Comparison of ENCODE assay signal across 8 cellular contexts in the genomic region with DNA sequence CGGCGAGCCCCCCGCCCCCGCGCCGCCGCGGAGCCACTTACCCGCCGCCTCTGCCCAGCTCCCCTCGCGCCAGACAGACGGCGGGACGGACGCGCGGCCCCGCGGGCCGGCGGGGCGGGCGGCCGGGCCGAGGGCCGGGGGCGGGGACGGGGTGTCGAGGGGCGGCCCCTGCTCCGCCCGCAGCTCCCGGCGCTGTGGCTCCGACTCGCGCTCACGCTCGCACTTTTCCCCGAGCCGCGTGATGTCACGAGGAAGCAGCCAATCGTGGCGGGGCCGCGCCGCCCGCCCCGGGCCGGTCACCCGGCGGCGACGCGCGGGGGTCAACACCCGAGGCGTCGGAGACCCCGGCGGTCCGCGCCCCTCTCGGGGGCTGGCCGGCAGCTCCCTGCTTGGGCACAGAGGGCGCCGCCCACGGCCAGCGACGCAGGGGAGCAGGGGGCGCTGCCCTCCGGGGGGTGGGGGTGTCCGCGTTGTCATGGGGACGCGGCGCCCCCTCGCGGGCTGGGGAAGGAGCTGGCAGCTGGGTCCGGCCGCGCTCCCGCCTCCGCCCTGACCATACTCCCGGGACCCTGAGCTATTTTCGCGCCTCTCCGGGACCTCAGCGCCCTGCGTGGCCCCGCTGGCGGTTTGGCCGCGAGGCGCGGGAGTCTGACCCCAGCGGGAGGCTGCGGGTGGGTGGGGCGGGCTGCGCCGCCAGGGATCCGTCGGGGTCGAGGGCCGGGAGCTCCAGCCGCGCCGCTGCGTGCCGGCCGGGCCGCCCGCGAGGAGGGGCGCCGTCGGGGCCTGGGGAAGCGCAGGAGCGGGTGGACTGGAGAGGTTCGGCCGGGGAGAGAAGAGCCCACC. TPM values are rescaled to one million over a fixed set of nuclear protein-coding genes. Genes with fewer than 3 reads are reported as not detected.
A peak's percentile ranks its signal among the peaks of the same experiment; 100 is the strongest.
DNase-seq lines count a peak whose midpoint lies in the region; ATAC-seq and TF ChIP-seq lines count a peak whose summit lies in the region.

A gene (minus strand): TSS at position 199 of the 843 bp plus-strand sequence. CDS start 5,219 bp downstream, outside the sequence.

- peak within 1 kb of the TSS; percentile 50 for H3K4me3 ChIP-seq in NB4 (ENCODE audit: low read depth, low read length)
- peak within 1 kb of the TSS; percentile 57; the same call in 1 of the 2 replicates for H3K4me3 ChIP-seq in iPS DF 6.9 (ENCODE audit: low read length)
- peak within 1 kb of the TSS; percentile 55 for H3K4me3 ChIP-seq in smooth muscle cell
- no peak within 1 kb of the TSS for H3K4me3 ChIP-seq in effector memory CD4-positive, alpha-beta T cell (ENCODE audit: insufficient read depth, low read depth, low read length, poor library complexity, severe bottlenecking)

- H3K9me3 Mint-ChIP-seq in activated T-cell treated with anti-CD3 and anti-CD28 coated beads, Interleukin-2, amount 50 U/mL, for 72 hours = no peaks in the 10 kb centered on the region

- POLR2A ChIA-PET in GM10248 (lab: Yijun Ruan, JAX) = interaction anchor here (0.6 to 1.0 kb wide), 2 partner anchors 46 to 84 kb away, joined by 3 to 5 read pairs; no protein-coding TSS in a partner anchor

- no peaks in the 10 kb centered on the region for H3K9me3 ChIP-seq in iPS DF 6.9 (ENCODE audit: control insufficient read depth, insufficient read depth, low read length)
- no peaks in the 10 kb centered on the region for H3K9me3 ChIP-seq in smooth muscle cell (replicated peaks; ENCODE audit: low read depth)
- H3K9me3 ChIP-seq in effector memory CD4-positive, alpha-beta T cell (ENCODE audit: control insufficient read depth, low read length) = no peaks in the 10 kb centered on the region

- H3K36me3 Mint-ChIP-seq in activated T-cell treated with anti-CD3 and anti-CD28 coated beads, Interleukin-2, amount 50 U/mL, for 72 hours (ENCODE audit: insufficient read depth in 2 of 2) = peaks cover 0 to 1% of the 10 kb centered on the region in 2 donors

- no peaks in the 10 kb centered on the region for H3F3A ChIP-seq in smooth muscle cell (ENCODE audit: low read depth)

- CTCF ChIA-PET in GM10248 (lab: Yijun Ruan, JAX) = interaction anchor here (0.7 to 7.4 kb wide), 20 partner anchors 9 to 620 kb away, joined by 3 to 83 read pairs (median 4); a partner anchor contains a TSS

- no peak within 1 kb of the TSS for H3K27ac Mint-ChIP-seq in activated T-cell treated with anti-CD3 and anti-CD28 coated beads, Interleukin-2, amount 50 U/mL, for 72 hours

- H3K27me3 Mint-ChIP-seq in activated T-cell treated with anti-CD3 and anti-CD28 coated beads, Interleukin-2, amount 50 U/mL, for 72 hours (ENCODE audit: low read depth) = peaks cover 59% of the 10 kb centered on the region

- H3K27me3 ChIP-seq in iPS DF 6.9 (ENCODE audit: control insufficient read depth, insufficient read depth, low read length) (peaks cover 15% of the 10 kb centered on the region), smooth muscle cell (ENCODE audit: low read depth) (peaks cover 34% of the 10 kb centered on the region)
- peaks cover 35% of the 10 kb centered on the region for H3K27me3 ChIP-seq in effector memory CD4-positive, alpha-beta T cell (replicated peaks; ENCODE audit: control insufficient read depth, insufficient read depth, low read length, poor library complexity, severe bottlenecking)

- H3K4me3 Mint-ChIP-seq in activated T-cell treated with anti-CD3 and anti-CD28 coated beads, Interleukin-2, amount 50 U/mL, for 72 hours = peak within 1 kb of the TSS; percentile 85 to 92

- TF ChIP-seq POLR2A in NB4 (IDR thresholded peaks at IDR 0.05; ENCODE audit: extremely low read depth, insufficient read length) = no peak

- peak; percentile 43 for TF ChIP-seq CTCF in GM10248 (IDR thresholded peaks at IDR 0.05; ENCODE audit: control extremely low read depth, extremely low read depth, low read depth, missing control alignments)
- TF ChIP-seq CTCF in NB4 (IDR thresholded peaks at IDR 0.05; ENCODE audit: low read depth, low read length) = peak; percentile 32
- TF ChIP-seq CTCF in smooth muscle cell (IDR thresholded peaks at IDR 0.05; ENCODE audit: borderline replicate concordance, insufficient read depth, poor library complexity, severe bottlenecking) = peak; percentile 57

- H2AFZ ChIP-seq in smooth muscle cell (ENCODE audit: low read depth) = no peak within 1 kb of the TSS

- H3K9ac ChIP-seq in smooth muscle cell (ENCODE audit: low read depth) = no peak within 1 kb of the TSS

- no peaks in the 10 kb centered on the region for H3K79me2 ChIP-seq in smooth muscle cell (ENCODE audit: low read depth)

- H3K36me3 ChIP-seq in iPS DF 6.9 (ENCODE audit: control insufficient read depth, insufficient read depth, low read length) (no peaks in the 10 kb centered on the region), smooth muscle cell (ENCODE audit: low read depth) (no peaks in the 10 kb centered on the region)
- no peaks in the 10 kb centered on the region for H3K36me3 ChIP-seq in effector memory CD4-positive, alpha-beta T cell (ENCODE audit: control insufficient read depth, insufficient read depth, low read length)

- DNase-seq in AG08396 (ENCODE audit: low spot score) (peak; percentile 86), GM10248 (ENCODE audit: extremely low spot score) (peak; percentile 75), NB4 (ENCODE audit: low read depth) (peak; percentile 67), iPS DF 6.9 (ENCODE audit: low read depth, low spot score) (no peak), smooth muscle cell (lab: John Stamatoyannopoulos, UW; ENCODE audit: unreplicated experiment) (no peak)
- DNase-seq in activated T-cell treated with anti-CD3 and anti-CD28 coated beads, Interleukin-2, amount 50 U/mL, for 72 hours = peak; percentile 50 to 51
- no peak for DNase-seq in effector memory CD4-positive, alpha-beta T cell

- peaks cover 5% of the 10 kb centered on the region for H3K4me1 ChIP-seq in iPS DF 6.9 (ENCODE audit: control insufficient read depth, insufficient read depth, low read length)
- H3K4me1 ChIP-seq in smooth muscle cell (ENCODE audit: low read depth) = peaks cover 19% of the 10 kb centered on the region
- peaks cover 37% of the 10 kb centered on the region for H3K4me1 ChIP-seq in effector memory CD4-positive, alpha-beta T cell (ENCODE audit: control insufficient read depth, insufficient read depth, low read length, poor library complexity, severe bottlenecking)

- H3K4me1 Mint-ChIP-seq in activated T-cell treated with anti-CD3 and anti-CD28 coated beads, Interleukin-2, amount 50 U/mL, for 72 hours (ENCODE audit: low read depth) = peaks cover 34% of the 10 kb centered on the region

- H4K20me1 ChIP-seq in smooth muscle cell (ENCODE audit: low read depth) = peaks cover 31% of the 10 kb centered on the region

- ATAC-seq in activated T-cell treated with anti-CD3 and anti-CD28 coated beads, Interleukin-2, amount 50 U/mL, for 72 hours (replicated peaks in 1 of 2) = peak; percentile 21 to 26
- ATAC-seq in GM18907 (IDR thresholded peaks at IDR 0.05; ENCODE audit: unreplicated experiment) = no peak

- H3K4me2 ChIP-seq in smooth muscle cell = peak within 1 kb of the TSS; percentile 91

- H3K27ac ChIP-seq in iPS DF 6.9 (ENCODE audit: low read length) = no peak within 1 kb of the TSS
- H3K27ac ChIP-seq in smooth muscle cell (ENCODE audit: low read depth) = no peak within 1 kb of the TSS
- no peak within 1 kb of the TSS for H3K27ac ChIP-seq in effector memory CD4-positive, alpha-beta T cell (ENCODE audit: insufficient read depth, low read length, poor library complexity, severe bottlenecking)

- WGBS in iPS DF 6.9 (ENCODE audit: insufficient coverage, insufficient read length) = no CpG with 5 or more reads among the region's 123 CpGs
- WGBS in smooth muscle cell (ENCODE audit: low lambda C conversion rate) = 1% methylated on average over 45 of the region's 123 CpGs

RNA-seq across cellular contexts. Expression of the gene that starts here (rescaled TPM):
- total RNA-seq in activated T-cell treated with anti-CD3 and anti-CD28 coated beads, Interleukin-2, amount 50 U/mL, for 72 hours = under 1 TPM; 0.26 to 0.63 TPM
- 4.7 and 5.6 TPM in 2 replicates for total RNA-seq in smooth muscle cell
- polyA plus RNA-seq in smooth muscle cell = 11.1 and 20.0 TPM in 2 replicates

Comparison
In these comparisons a context has a peak if more than half of its experiments do, and no peak if none do; other contexts are left out.
1. Peak in DNase-seq and ATAC-seq in activated T-cell treated with anti-CD3 and anti-CD28 coated beads, Interleukin-2, amount 50 U/mL, for 72 hours; RNA of the gene not detected or under 1 TPM.
2. DNase-seq: peak in AG08396 (single experiment), GM10248 (single experiment) and NB4 (single experiment); none in iPS DF 6.9 (single experiment), smooth muscle cell (single experiment) and effector memory CD4-positive, alpha-beta T cell (0 of 3).
3. Peak in every context shown above with its lines, with median percentiles within 50 percentile points of each other: CTCF ChIP-seq.